Comparison of ENCODE assay signal across 14 cellular contexts in genomic region chr10:111297351-111297848, GRCh38.
DNase-seq lines count a peak whose midpoint lies in the region; ATAC-seq, FAIRE-seq and TF ChIP-seq lines count a peak whose summit lies in the region.
"Had no signal": no experiment of that assay in that cellular context is flagged by ENCODE, and none has a peak within 500 bp of the region (broad histone marks: within the 10 kb centered on the region; RNA-seq: fewer than 3 reads in every experiment).

No MANE protein-coding gene starts in this region.

- intact Hi-C loops in spleen (cut with DNase I; ENCODE audit: low total_unique reads): no loop called here

- H3K27me3 ChIP-seq in spleen (replicated peaks in 1 of 7): no peaks in the 10 kb centered on the region
- H3K27me3 ChIP-seq: cardiac muscle cell had no signal

- no peaks in the 10 kb centered on the region for H3K4me1 ChIP-seq in spleen
- H3K4me1 ChIP-seq: prostate gland had no signal

- H3K36me3 ChIP-seq in spleen: no peaks in the 10 kb centered on the region
- H3K36me3 ChIP-seq: cardiac muscle cell, prostate gland had no signal

- ATAC-seq in GM21717 (IDR thresholded peaks at IDR 0.05; ENCODE audit: unreplicated experiment): no peak
- ATAC-seq: stimulated activated naive B cell treated with anti-CD40 and anti-IgM and Interleukin-4, amounts not matched to agents 10 μg/mL and 1 μg/mL and 100 μg/mL, for 72 hours; T-helper 17 cell had no signal

- no peak for FAIRE-seq in GM12891 (lab: Jason Lieb, UNC)

- H3K4me3 ChIP-seq in spleen: no peak overlapping the region
- H3K4me3 ChIP-seq: cardiac muscle cell, prostate gland had no signal

- TF ChIP-seq POLR2A in spleen (IDR thresholded peaks at IDR 0.05) (no peak), GM12891 (IDR thresholded peaks at IDR 0.05; ENCODE audit: low read depth, low read length) (no peak)

- no peak for TF ChIP-seq CTCF in spleen (IDR thresholded peaks at IDR 0.05 in 8 of 11, conservative IDR thresholded peaks at IDR 0.05 in 3 of 11)

- peak overlapping the region in 7 of 8 donors; percentile 5 to 54 (median 36) for H3K27ac ChIP-seq in spleen
- H3K27ac ChIP-seq: cardiac muscle cell, prostate gland had no signal

- peak; percentile 48 for DNase-seq in GM04504 (ENCODE audit: low read depth)
- DNase-seq in SW480 (ENCODE audit: low spot score): peak; percentile 18
- DNase-seq in iPS-NIHi11 (ENCODE audit: low spot score): peak; percentile 14
- DNase-seq in spleen: no peak
- DNase-seq in activated CD4-positive, alpha-beta T cell treated with anti-CD3 and anti-CD28 coated beads for 1 hour: no peak
- no peak for DNase-seq in SKM-1 (lab: John Stamatoyannopoulos, UW; ENCODE audit: unreplicated experiment)
- DNase-seq in GM12891 (ENCODE audit: insufficient read length, low spot score): no peak
- DNase-seq: CD4-positive, CD25-positive, alpha-beta regulatory T cell; mammary epithelial cell; stimulated activated naive B cell treated with anti-CD40 and anti-IgM and Interleukin-4, amounts not matched to agents 10 μg/mL and 1 μg/mL and 100 μg/mL, for 72 hours; T-helper 17 cell had no signal

- WGBS in spleen, 5 donors: 81 to 92% (median 83%) methylated on average over 6 of the region's 6 CpGs

- no peaks in the 10 kb centered on the region for H3K9me3 ChIP-seq in spleen
- H3K9me3 ChIP-seq: prostate gland had no signal

TF ChIP-seq in GM12891, 5 proteins besides CTCF, POLR2A, EP300 and RAD21:
- no peak for TF ChIP-seq POU2F2 (IDR thresholded peaks at IDR 0.05; ENCODE audit: low read depth, low read length)
- no peak for TF ChIP-seq TAF1 (IDR thresholded peaks at IDR 0.05; ENCODE audit: low read depth, low read length)
- TF ChIP-seq PAX5 (IDR thresholded peaks at IDR 0.05; ENCODE audit: insufficient read depth, low read length, severe bottlenecking): no peak
- TF ChIP-seq SPI1 (IDR thresholded peaks at IDR 0.05; ENCODE audit: low read depth, low read length): no peak
- no peak for TF ChIP-seq POLR2AphosphoS5 (IDR thresholded peaks at IDR 0.05; ENCODE audit: low read depth, low read length)
TF ChIP-seq in GM12891: peak in this region for 0.

Comparison
In these comparisons a context has a peak if more than half of its experiments do, and no peak if none do; other contexts are left out.
1. DNase-seq: peak in GM04504 (single experiment), SW480 (single experiment) and iPS-NIHi11 (single experiment); none in spleen (single experiment), activated CD4-positive, alpha-beta T cell treated with anti-CD3 and anti-CD28 coated beads for 1 hour (single experiment), SKM-1 (single experiment) and GM12891 (single experiment).